21 cellular contexts compared by ENCODE assay signal in genomic region chrX:85619962-85620361, GRCh38.
"Had no signal": no experiment of that assay in that cellular context is flagged by ENCODE, and none has a peak within 500 bp of the region (broad histone marks: within the 10 kb centered on the region; RNA-seq: fewer than 3 reads in every experiment).

No MANE protein-coding gene starts in this region.

- H3K27ac Mint-ChIP-seq: activated naive CD8-positive, alpha-beta T cell; activated T-helper 17 cell treated with anti-CD3 and anti-CD28 coated beads, Interleukin-2, amount 50 U/mL, for 72 hours; memory B cell; stimulated activated naive CD8-positive, alpha-beta T cell treated with anti-CD3 and anti-CD28 coated beads, Interleukin-15, Interleukin-2, amounts not matched to agents 100 ng/mL and 50 ng/mL, for 24 hours had no signal

- H3K4me1 ChIP-seq: adrenal gland, ascending aorta, breast epithelium, right lobe of liver, tibial artery had no signal

- H3K36me3 ChIP-seq: adrenal gland, ascending aorta, breast epithelium, right lobe of liver, tibial artery, WERI-Rb-1 had no signal

- H3K27me3 ChIP-seq: ascending aorta, right lobe of liver, tibial artery had no signal

- H3K4me3 Mint-ChIP-seq: activated naive CD8-positive, alpha-beta T cell; activated T-helper 17 cell treated with anti-CD3 and anti-CD28 coated beads, Interleukin-2, amount 50 U/mL, for 72 hours; central memory CD8-positive, alpha-beta T cell; memory B cell; stimulated activated naive CD8-positive, alpha-beta T cell treated with anti-CD3 and anti-CD28 coated beads, Interleukin-15, Interleukin-2, amounts not matched to agents 100 ng/mL and 50 ng/mL, for 24 hours had no signal

- H3K4me1 Mint-ChIP-seq: activated T-helper 17 cell treated with anti-CD3 and anti-CD28 coated beads, Interleukin-2, amount 50 U/mL, for 72 hours; central memory CD8-positive, alpha-beta T cell; memory B cell had no signal

- ATAC-seq: activated T-helper 17 cell treated with anti-CD3 and anti-CD28 coated beads, Interleukin-2, amount 50 U/mL, for 72 hours; esophagus mucosa; left cardiac atrium; mucosa of descending colon; right lobe of liver had no signal

- H3K36me3 Mint-ChIP-seq: activated naive CD8-positive, alpha-beta T cell; memory B cell had no signal

- H3K27me3 Mint-ChIP-seq: activated naive CD8-positive, alpha-beta T cell; activated T-helper 17 cell treated with anti-CD3 and anti-CD28 coated beads, Interleukin-2, amount 50 U/mL, for 72 hours; central memory CD8-positive, alpha-beta T cell; stimulated activated naive CD8-positive, alpha-beta T cell treated with anti-CD3 and anti-CD28 coated beads, Interleukin-15, Interleukin-2, amounts not matched to agents 100 ng/mL and 50 ng/mL, for 24 hours had no signal

- H3K27ac ChIP-seq: adrenal gland, ascending aorta, breast epithelium, right lobe of liver, skin epidermis, tibial artery, WERI-Rb-1 had no signal

- H3K4me3 ChIP-seq: adrenal gland, ascending aorta, breast epithelium, mucosa of descending colon, right lobe of liver, skin epidermis, tibial artery had no signal

- H3K9me3 ChIP-seq: adrenal gland, ascending aorta, mucosa of descending colon, right lobe of liver, tibial artery had no signal

- H3K9me3 Mint-ChIP-seq: activated T-helper 17 cell treated with anti-CD3 and anti-CD28 coated beads, Interleukin-2, amount 50 U/mL, for 72 hours; central memory CD8-positive, alpha-beta T cell; memory B cell; stimulated activated naive CD8-positive, alpha-beta T cell treated with anti-CD3 and anti-CD28 coated beads, Interleukin-15, Interleukin-2, amounts not matched to agents 100 ng/mL and 50 ng/mL, for 24 hours had no signal

- DNase-seq: activated CD4-positive, alpha-beta T cell treated with anti-CD3 and anti-CD28 coated beads for 1 hour; activated T-cell treated with anti-CD3 and anti-CD28 coated beads, Interleukin-2, amount 50 U/mL, for 1 hour; adrenal gland; effector memory CD4-positive, alpha-beta T cell; foreskin melanocyte; left cardiac atrium; mucosa of descending colon; nucleus accumbens; right lobe of liver; stimulated activated CD4-positive, alpha-beta T cell treated with anti-CD3 and anti-CD28 coated beads, Interleukin-1b, Interleukin-23, amount 100 ng/mL, for 48 hours; tibial artery; WERI-Rb-1 had no signal
